ENCODE assay signal across 8 cellular contexts in genomic region chr6:13189710-13190109, GRCh38.
"Had no signal": no experiment of that assay in that cellular context is flagged by ENCODE, and none has a peak within 500 bp of the region (broad histone marks: within the 10 kb centered on the region; RNA-seq: fewer than 3 reads in every experiment).

No MANE protein-coding gene starts in this region.

- H3K4me3 ChIP-seq: K562 had no signal

- H3K27ac ChIP-seq: HL-60, KMS-11 had no signal

- H3K4me2 ChIP-seq: KMS-11 had no signal

- ATAC-seq: K562 had no signal

- H3K4me3 Mint-ChIP-seq: IgD-negative memory B cell had no signal

- DNase-seq: IMR-90, KBM-7, KG1 had no signal

- H3K27ac Mint-ChIP-seq: IgD-negative memory B cell had no signal

- H3K36me3 Mint-ChIP-seq: IgD-negative memory B cell had no signal

- H3K9ac ChIP-seq: KMS-11 had no signal

- FAIRE-seq: HTR-8/SVneo, K562 had no signal
